ENCODE assay signal across 9 cellular contexts in genomic region chr2:176106636-176107539, GRCh38. TPM values are rescaled to one million over a fixed set of nuclear protein-coding genes. Genes with fewer than 3 reads are reported as not detected.
DNase-seq lines count a peak whose midpoint lies in the region; ATAC-seq and TF ChIP-seq lines count a peak whose summit lies in the region.
"Had no signal": no experiment of that assay in that cellular context is flagged by ENCODE, and none has a peak within 500 bp of the region (broad histone marks: within the 10 kb centered on the region; RNA-seq: fewer than 3 reads in every experiment).

TSS of gene HOXD11 (plus strand) at chr2:176107280. CDS start at chr2:176107356, 76 bp downstream.

- no peak within 1 kb of the TSS for H2BK15ac ChIP-seq in neuronal stem cell (ENCODE audit: low read length)

- H3K9ac ChIP-seq in colonic mucosa (ENCODE audit: low read depth in 2 of 2, low read length in 2 of 2) (peak within 1 kb of the TSS; percentile 49 to 57), neuronal stem cell (ENCODE audit: low read depth, low read length, poor library complexity) (no peak within 1 kb of the TSS)
- H3K9ac ChIP-seq: BLaER1 had no signal

- H2BK120ac ChIP-seq in neuronal stem cell (ENCODE audit: low read depth, low read length), result no peak within 1 kb of the TSS

- no peak within 1 kb of the TSS for H4K91ac ChIP-seq in neuronal stem cell (ENCODE audit: low read depth, low read length, poor library complexity)

- peak within 1 kb of the TSS; percentile 66 for H2AFZ ChIP-seq in neuronal stem cell (ENCODE audit: low read length)

- H3K79me1 ChIP-seq in neuronal stem cell (ENCODE audit: low read depth, low read length), result no peaks in the 10 kb centered on the region

- H3K23ac ChIP-seq in neuronal stem cell (ENCODE audit: low read depth, low read length, poor library complexity), result peak within 1 kb of the TSS; percentile 91

- H2BK12ac ChIP-seq in neuronal stem cell (ENCODE audit: low read length), result no peak within 1 kb of the TSS

- peak within 1 kb of the TSS; percentile 27 for H3K4me3 ChIP-seq in colonic mucosa
- no peak within 1 kb of the TSS for H3K4me3 ChIP-seq in neuronal stem cell (ENCODE audit: low read length in 2 of 2)
- H3K4me3 ChIP-seq: BLaER1 had no signal

- H3K27ac ChIP-seq in colonic mucosa (peak within 1 kb of the TSS; percentile 62), neuronal stem cell (replicated peaks; ENCODE audit: low read length) (no peak within 1 kb of the TSS), substantia nigra (ENCODE audit: low read depth, low read length, poor library complexity, severe bottlenecking) (no peak within 1 kb of the TSS)
- H3K27ac ChIP-seq: BLaER1 had no signal

- intact Hi-C loops in colonic mucosa (cut with DNase I), result no loop called here

- H3K27me3 ChIP-seq in colonic mucosa, result peaks cover 90% of the 10 kb centered on the region
- H3K27me3 ChIP-seq in neuronal stem cell (ENCODE audit: control insufficient read depth in 3 of 3, insufficient read depth in 3 of 3, low read depth in 1 of 3, low read length in 3 of 3), result peaks cover 63 to 98% (median 97%) of the 10 kb centered on the region in 3 experiments

- H3K36me3 ChIP-seq in colonic mucosa (no peaks in the 10 kb centered on the region), neuronal stem cell (replicated peaks in 1 of 2; ENCODE audit: control insufficient read depth in 2 of 2, insufficient read depth in 2 of 2, low read length in 2 of 2) (no peaks in the 10 kb centered on the region)
- H3K36me3 ChIP-seq: BLaER1 had no signal

- peak; percentile 69 for DNase-seq in NCI-H82 (lab: John Stamatoyannopoulos, UW)
- DNase-seq in NCI-H82 treated with DMSO at 0.1 percent for 48 hours (lab: John Stamatoyannopoulos, UW; ENCODE audit: unreplicated experiment), result no peak
- peak; percentile 70 for DNase-seq in NCI-H345 (lab: John Stamatoyannopoulos, UW)
- DNase-seq in colonic mucosa, result peak; percentile 41
- DNase-seq in neuronal stem cell (ENCODE audit: low spot score), result no peak
- DNase-seq in putamen (ENCODE audit: low spot score), result no peak
- no peak for DNase-seq in substantia nigra (lab: John Stamatoyannopoulos, UW)

- peak within 1 kb of the TSS; percentile 33 for H3K4me2 ChIP-seq in neuronal stem cell (ENCODE audit: insufficient read depth, low read length, poor library complexity, severe bottlenecking)
- H3K4me2 ChIP-seq: BLaER1 had no signal

- H3K14ac ChIP-seq in neuronal stem cell (ENCODE audit: low read length), result no peak within 1 kb of the TSS

- H2AK5ac ChIP-seq in neuronal stem cell (ENCODE audit: low read depth, low read length), result no peak within 1 kb of the TSS

- H3K18ac ChIP-seq in neuronal stem cell (ENCODE audit: low read length), result no peak within 1 kb of the TSS

- H3K4me1 ChIP-seq in colonic mucosa, result peaks cover 3% of the 10 kb centered on the region
- H3K4me1 ChIP-seq in neuronal stem cell (ENCODE audit: control insufficient read depth in 2 of 2, insufficient read depth in 1 of 2, low read depth in 1 of 2, low read length in 2 of 2), result peaks cover 0 to 1% of the 10 kb centered on the region in 2 donors
- H3K4me1 ChIP-seq: BLaER1 had no signal

- H3K9me3 ChIP-seq in colonic mucosa (no peaks in the 10 kb centered on the region), neuronal stem cell (replicated peaks in 1 of 2; ENCODE audit: control insufficient read depth in 2 of 2, insufficient read depth in 1 of 2, low read depth in 1 of 2, low read length in 2 of 2) (peaks cover 0 to 4% of the 10 kb centered on the region in 2 donors)

- no peak within 1 kb of the TSS for H4K8ac ChIP-seq in neuronal stem cell (ENCODE audit: low read depth, low read length)

- no CpG with 5 or more reads among the region's 82 CpGs for WGBS in neuronal stem cell (ENCODE audit: extremely low coverage in 2 of 2, insufficient read length in 2 of 2, insufficient replicate concordance in 1 of 2), 2 donors

- ATAC-seq in GM21423 (IDR thresholded peaks at IDR 0.05; ENCODE audit: unreplicated experiment), result no peak

- no peak for TF ChIP-seq CTCF in colonic mucosa (IDR thresholded peaks at IDR 0.05)

- no peak within 1 kb of the TSS for H3K4ac ChIP-seq in neuronal stem cell (ENCODE audit: low read length)

- no peak within 1 kb of the TSS for H2BK5ac ChIP-seq in neuronal stem cell (ENCODE audit: low read length)

RNA-seq across cellular contexts. Expression of gene HOXD11, which starts in this region (rescaled TPM):
- total RNA-seq in colonic mucosa, result 1 to 10 TPM in 1 of 2 donors, under 1 TPM in 1; 0.25 to 1.6 TPM
- not detected for polyA plus RNA-seq in neuronal stem cell (2013, experiment 1 of 2)
- polyA plus RNA-seq in neuronal stem cell (2013, experiment 2 of 2), result not detected

Comparison
In these comparisons a context has a peak if more than half of its experiments do, and no peak if none do; other contexts are left out.
1. DNase-seq: peak in NCI-H82 (single experiment), NCI-H345 (single experiment) and colonic mucosa (single experiment); none in NCI-H82 treated with DMSO at 0.1 percent for 48 hours (single experiment), neuronal stem cell (single experiment), putamen (single experiment) and substantia nigra (0 of 49).